ENCODE assay signal across 19 cellular contexts in genomic region chr19:17528610-17529009, GRCh38. TPM values are rescaled to one million over a fixed set of nuclear protein-coding genes. Genes with fewer than 3 reads are reported as not detected.
A peak's percentile ranks its signal among the peaks of the same experiment; 100 is the strongest.
DNase-seq lines count a peak whose midpoint lies in the region; ATAC-seq, FAIRE-seq and TF ChIP-seq lines count a peak whose summit lies in the region.
"Had no signal": no experiment of that assay in that cellular context is flagged by ENCODE, and none has a peak within 500 bp of the region (broad histone marks: within the 10 kb centered on the region; RNA-seq: fewer than 3 reads in every experiment).

No MANE protein-coding gene starts in this region.

- H3K27ac Mint-ChIP-seq in activated naive CD8-positive, alpha-beta T cell treated with anti-CD3 and anti-CD28 coated beads, Interleukin-2, amount 10 ng/mL, durations not matched to agents 7 days and 5 days, result peak overlapping the region; percentile 1
- H3K27ac Mint-ChIP-seq in activated naive CD8-positive, alpha-beta T cell treated with anti-CD3 and anti-CD28 coated beads, Interleukin-2, amount 50 U/mL, for 24 hours, result no peak overlapping the region

- WGBS in IMR-90 (ENCODE audit: extremely low coverage in 2 of 2, insufficient read length in 1 of 2), 2 experiments, result 100% methylated on average over 1 of the region's 3 CpGs; no CpG with 5 or more reads in 1 of the 2 experiments
- WGBS in K562 (ENCODE audit: insufficient coverage, low coverage, missing lambda C conversion rate), result 2% methylated on average over 3 of the region's 3 CpGs
- 85 to 100% (median 88%) methylated on average over 3 of the region's 3 CpGs for WGBS in spleen, 5 donors

- H4K20me1 ChIP-seq in IMR-90 (ENCODE audit: insufficient read depth, low read length) (no peaks in the 10 kb centered on the region), K562 (replicated peaks; ENCODE audit: control insufficient read depth, insufficient read depth, low read length) (no peaks in the 10 kb centered on the region)

- H3K56ac ChIP-seq in IMR-90 (ENCODE audit: extremely low read depth, insufficient read depth, low read length), result no peak overlapping the region

- H3K9me1 ChIP-seq in IMR-90 (ENCODE audit: insufficient read depth, low read length) (peaks cover 3% of the 10 kb centered on the region; the same call in 1 of the 2 replicates), K562 (ENCODE audit: control insufficient read depth, insufficient read depth, low read length) (no peaks in the 10 kb centered on the region)

- no peak overlapping the region for H2BK15ac ChIP-seq in IMR-90 (ENCODE audit: low read depth, low read length)

- peaks cover 3% of the 10 kb centered on the region for H3K36me3 Mint-ChIP-seq in activated naive CD8-positive, alpha-beta T cell treated with anti-CD3 and anti-CD28 coated beads, Interleukin-2, amount 10 ng/mL, durations not matched to agents 7 days and 5 days
- H3K36me3 Mint-ChIP-seq in activated naive CD8-positive, alpha-beta T cell treated with anti-CD3 and anti-CD28 coated beads, Interleukin-2, amount 50 U/mL, for 24 hours (ENCODE audit: low read depth), result no peaks in the 10 kb centered on the region

- no peak overlapping the region for H3K4me3 Mint-ChIP-seq in activated naive CD8-positive, alpha-beta T cell treated with anti-CD3 and anti-CD28 coated beads, Interleukin-2, amount 10 ng/mL, durations not matched to agents 7 days and 5 days
- H3K4me3 Mint-ChIP-seq in activated naive CD8-positive, alpha-beta T cell treated with anti-CD3 and anti-CD28 coated beads, Interleukin-2, amount 50 U/mL, for 24 hours, result no peak overlapping the region

- intact Hi-C loops in IMR-90 (cut with micrococcal nuclease) (no loop called here), K562 (cut with micrococcal nuclease) (no loop called here), spleen (cut with DNase I; ENCODE audit: low total_unique reads) (no loop called here)

- no peak overlapping the region for H3K4ac ChIP-seq in IMR-90 (ENCODE audit: low read depth, low read length)

- no peak overlapping the region for H3K23ac ChIP-seq in IMR-90 (ENCODE audit: low read depth, low read length)

- H2BK5ac ChIP-seq in IMR-90 (ENCODE audit: low read depth, low read length, poor library complexity, severe bottlenecking), result no peak overlapping the region

- H3K4me2 ChIP-seq in IMR-90 (ENCODE audit: low read depth, low read length) (no peak overlapping the region), K562 (ENCODE audit: insufficient read depth, low read length) (no peak overlapping the region)

- no peak overlapping the region for H4K8ac ChIP-seq in IMR-90 (ENCODE audit: low read depth in 2 of 2, low read length in 2 of 2)

- H3K4me3 ChIP-seq in IMR-90 (ENCODE audit: insufficient read depth, low read depth, low read length), result no peak overlapping the region
- no peak overlapping the region for H3K4me3 ChIP-seq in K562
- H3K4me3 ChIP-seq in spleen, result peak overlapping the region in 7 of 8 donors; percentile 41 to 80 (median 49)
- no peak overlapping the region for H3K4me3 ChIP-seq in BE2C (ENCODE audit: low read depth, low read length)

- H2AFZ ChIP-seq in IMR-90 (replicated peaks; ENCODE audit: low read length, poor library complexity) (no peak overlapping the region), K562 (ENCODE audit: low read depth, low read length) (no peak overlapping the region)

- no TSS peak for BruUV-seq in IMR-90 (replicated peaks; lab: Mats Ljungman, UMichigan)
- BruUV-seq in K562 (replicated peaks; lab: Mats Ljungman, UMichigan), result no TSS peak

- TF ChIP-seq RAD21 in IMR-90 (IDR thresholded peaks at IDR 0.05; ENCODE audit: low read length) (no peak), K562 (CRISPR knock-in tag; conservative IDR thresholded peaks at IDR 0.05 in 1 of 2, IDR thresholded peaks at IDR 0.05 in 1 of 2) (no peak)

- no peak overlapping the region for H2BK120ac ChIP-seq in IMR-90 (ENCODE audit: low read depth, low read length)

- H3K9me3 ChIP-seq in IMR-90 (ENCODE audit: control insufficient read depth, insufficient read depth, low read length), result peaks cover 14% of the 10 kb centered on the region
- H3K9me3 ChIP-seq in K562 (replicated peaks; ENCODE audit: control insufficient read depth, insufficient read depth, low read depth, low read length), result no peaks in the 10 kb centered on the region
- H3K9me3 ChIP-seq in spleen, result peaks cover 0 to 6% (median 3%) of the 10 kb centered on the region in 8 donors
- 0 out of 2 replicates have a peak, but pooled peaks cover 4% of the 10 kb centered on the region for H3K9me3 ChIP-seq in BE2C

- H3K79me1 ChIP-seq in IMR-90 (ENCODE audit: low read depth in 1 of 2, low read length in 2 of 2), result no peaks in the 10 kb centered on the region

- POLR2A ChIA-PET in activated naive CD8-positive, alpha-beta T cell treated with anti-CD3 and anti-CD28 coated beads, Interleukin-2, amount 10 ng/mL, durations not matched to agents 7 days and 5 days (lab: Charles Lee), result no interaction called here
- POLR2A ChIA-PET in IMR-90 (lab: Charles Lee; ENCODE audit: unreplicated experiment), result no interaction called here
- POLR2A ChIA-PET in K562 (lab: Yijun Ruan, JAX), result interaction anchor here (1.3 to 2.0 kb wide), 3 partner anchors 10 to 63 kb away, joined by 4 read pairs; no protein-coding TSS in a partner anchor

- in situ Hi-C loops in IMR-90 (cut with MboI; ENCODE audit: low sequenced_read_pairs) (no loop called here), K562 (cut with MboI) (no loop called here)

- no peak overlapping the region for H2AK5ac ChIP-seq in IMR-90 (ENCODE audit: low read depth, low read length)

- TF ChIP-seq POLR2A in IMR-90 (IDR thresholded peaks at IDR 0.05; ENCODE audit: low read depth, low read length) (no peak), K562 (conservative IDR thresholded peaks at IDR 0.05) (no peak), spleen (IDR thresholded peaks at IDR 0.05) (no peak)

- H4K5ac ChIP-seq in IMR-90 (ENCODE audit: low read depth, low read length), result no peak overlapping the region

- H3K27ac ChIP-seq in IMR-90 (ENCODE audit: insufficient read depth, low read length) (no peak overlapping the region), K562 (ENCODE audit: extremely low read depth, low read depth, low read length) (no peak overlapping the region), spleen (peak overlapping the region in 4 of 8 donors; percentile 10 to 93 (median 84))
- H3K27ac ChIP-seq: C4-2B had no signal

- dilution Hi-C loops in IMR-90 (cut with HindIII; ENCODE audit: low sequenced_read_pairs, unreplicated experiment), result no loop called here

- H3K4me1 ChIP-seq in IMR-90 (ENCODE audit: control insufficient read depth, insufficient read depth, low read length), result peaks cover 2% of the 10 kb centered on the region; the same call in 1 of the 2 replicates
- peaks cover 0 to 21% of the 10 kb centered on the region in 2 experiments; a peak in 3 of 5 replicates for H3K4me1 ChIP-seq in K562 (replicated peaks in 1 of 2; ENCODE audit: control insufficient read depth in 2 of 2, insufficient read depth in 2 of 2, low read length in 2 of 2)
- H3K4me1 ChIP-seq in spleen, result peaks cover 5 to 76% (median 48%) of the 10 kb centered on the region in 6 donors
- H3K4me1 ChIP-seq in BE2C, result no peaks in the 10 kb centered on the region; the same call in 1 of the 2 replicates

- ATAC-seq in activated naive CD8-positive, alpha-beta T cell treated with anti-CD3 and anti-CD28 coated beads, Interleukin-2, amount 10 ng/mL, durations not matched to agents 7 days and 5 days (ENCODE audit: low read depth), result no peak
- ATAC-seq in activated naive CD8-positive, alpha-beta T cell treated with anti-CD3 and anti-CD28 coated beads, Interleukin-2, amount 50 U/mL, for 24 hours, result no peak
- ATAC-seq in IMR-90 (ENCODE audit: low read depth), result no peak
- ATAC-seq in K562, result no peak
- ATAC-seq in HG02588 (IDR thresholded peaks at IDR 0.05; ENCODE audit: unreplicated experiment), result no peak

- H3K36me3 ChIP-seq in IMR-90 (ENCODE audit: control insufficient read depth, insufficient read depth, low read length) (no peaks in the 10 kb centered on the region), K562 (ENCODE audit: control insufficient read depth, insufficient read depth, low read length) (no peaks in the 10 kb centered on the region), spleen (peaks cover 0 to 25% (median 6%) of the 10 kb centered on the region in 6 donors), BE2C (no peaks in the 10 kb centered on the region)
- H3K36me3 ChIP-seq: Peyer's patch had no signal

- H3K9ac ChIP-seq in IMR-90 (ENCODE audit: low read depth, low read length) (no peak overlapping the region), K562 (ENCODE audit: insufficient read depth in 1 of 2, low read depth in 2 of 2, low read length in 2 of 2) (no peak overlapping the region)

- no peak for FAIRE-seq in K562 (lab: Jason Lieb, UNC)
- FAIRE-seq: H54 had no signal

- no peaks in the 10 kb centered on the region for H3K27me3 Mint-ChIP-seq in activated naive CD8-positive, alpha-beta T cell treated with anti-CD3 and anti-CD28 coated beads, Interleukin-2, amount 10 ng/mL, durations not matched to agents 7 days and 5 days
- H3K27me3 Mint-ChIP-seq in activated naive CD8-positive, alpha-beta T cell treated with anti-CD3 and anti-CD28 coated beads, Interleukin-2, amount 50 U/mL, for 24 hours, result no peaks in the 10 kb centered on the region

- peaks cover 3% of the 10 kb centered on the region for H3K9me3 Mint-ChIP-seq in activated naive CD8-positive, alpha-beta T cell treated with anti-CD3 and anti-CD28 coated beads, Interleukin-2, amount 10 ng/mL, durations not matched to agents 7 days and 5 days
- H3K9me3 Mint-ChIP-seq in activated naive CD8-positive, alpha-beta T cell treated with anti-CD3 and anti-CD28 coated beads, Interleukin-2, amount 50 U/mL, for 24 hours, result peaks cover 5% of the 10 kb centered on the region

- no peak overlapping the region for H3K14ac ChIP-seq in IMR-90 (replicated peaks; ENCODE audit: low read depth, low read length)

- no peak for TF ChIP-seq CTCF in IMR-90 (conservative IDR thresholded peaks at IDR 0.05; ENCODE audit: low read depth, low read length)
- TF ChIP-seq CTCF in K562 (IDR thresholded peaks at IDR 0.05 in 2 of 3, conservative IDR thresholded peaks at IDR 0.05 in 1 of 3; ENCODE audit: insufficient read depth in 2 of 3, low read depth in 1 of 3, low read length in 3 of 3), result no peak
- TF ChIP-seq CTCF in spleen (IDR thresholded peaks at IDR 0.05 in 8 of 11, conservative IDR thresholded peaks at IDR 0.05 in 3 of 11), result no peak
- TF ChIP-seq CTCF in BE2C (IDR thresholded peaks at IDR 0.05; ENCODE audit: low read depth, low read length), result no peak

- TF ChIP-seq EP300 in K562 (IDR thresholded peaks at IDR 0.05; ENCODE audit: low read length), result no peak

- H3K4me1 Mint-ChIP-seq in activated naive CD8-positive, alpha-beta T cell treated with anti-CD3 and anti-CD28 coated beads, Interleukin-2, amount 10 ng/mL, durations not matched to agents 7 days and 5 days, result peaks cover 10% of the 10 kb centered on the region
- H3K4me1 Mint-ChIP-seq in activated naive CD8-positive, alpha-beta T cell treated with anti-CD3 and anti-CD28 coated beads, Interleukin-2, amount 50 U/mL, for 24 hours, result peaks cover 36% of the 10 kb centered on the region

- no peak for DNase-seq in activated naive CD8-positive, alpha-beta T cell treated with anti-CD3 and anti-CD28 coated beads, Interleukin-2, amount 10 ng/mL, durations not matched to agents 7 days and 5 days
- DNase-seq in activated naive CD8-positive, alpha-beta T cell treated with anti-CD3 and anti-CD28 coated beads, Interleukin-2, amount 50 U/mL, for 24 hours, result no peak
- no peak for DNase-seq in IMR-90
- no peak for DNase-seq in K562 (ENCODE audit: extremely low read depth in 1 of 4, low spot score in 3 of 4)
- no peak for DNase-seq in spleen
- no peak for DNase-seq in stimulated activated CD4-positive, alpha-beta T cell treated with anti-CD3 and anti-CD28 coated beads, Interleukin-12 subunit alpha, Interleukin-12 subunit beta, amount 100 ng/mL, for 4 hours
- DNase-seq in BE2C, result no peak
- DNase-seq: GF-D8, Kasumi-1, MM.1S, NCI-H1092 treated with DMSO at 0.1 percent for 48 hours, NCI-H1694, NCI-H510A treated with DMSO at 0.1 percent for 48 hours, NCI-H82, Peyer's patch, SHP77 had no signal

- peaks cover 4% of the 10 kb centered on the region; the same call in 1 of the 2 replicates for H3K27me3 ChIP-seq in IMR-90 (ENCODE audit: control insufficient read depth, insufficient read depth, low read length)
- H3K27me3 ChIP-seq in K562 (ENCODE audit: control insufficient read depth in 2 of 2, insufficient read depth in 2 of 2, low read length in 2 of 2), result peaks cover 0 to 11% of the 10 kb centered on the region in 2 experiments; a peak in 1 of 5 replicates
- peaks cover 0 to 17% (median 0%) of the 10 kb centered on the region in 7 donors for H3K27me3 ChIP-seq in spleen (replicated peaks in 1 of 7)
- no peaks in the 10 kb centered on the region for H3K27me3 ChIP-seq in BE2C
- H3K27me3 ChIP-seq: Peyer's patch had no signal

- no peak overlapping the region for H4K91ac ChIP-seq in IMR-90 (ENCODE audit: insufficient read depth, low read depth, low read length)

- no peaks in the 10 kb centered on the region for H3K79me2 ChIP-seq in K562 (ENCODE audit: control insufficient read depth, insufficient read depth, low read length)

- peak overlapping the region; percentile 55 for H2AK9ac ChIP-seq in IMR-90 (replicated peaks; ENCODE audit: low read depth, low read length, poor library complexity)

- no peak overlapping the region for H2BK20ac ChIP-seq in IMR-90 (ENCODE audit: low read depth, low read length)

- H3K18ac ChIP-seq in IMR-90 (ENCODE audit: low read depth, low read length), result no peak overlapping the region

- CTCF ChIA-PET in IMR-90 (lab: Yijun Ruan, JAX), result interaction anchor here (0.6 kb wide), 1 partner anchor 8 kb away, joined by 4 read pairs; no protein-coding TSS in a partner anchor
- CTCF ChIA-PET in K562 (lab: Yijun Ruan, JAX; ENCODE audit: low intra/inter-chr PET ratio), result no interaction called here

RNA-seq across cellular contexts. Expression of gene PGLS, which starts 17.2 kb away (rescaled TPM):
- 10 to 100 TPM; 85.4 to 90.3 TPM for total RNA-seq in activated naive CD8-positive, alpha-beta T cell treated with anti-CD3 and anti-CD28 coated beads, Interleukin-2, amount 10 ng/mL, durations not matched to agents 7 days and 5 days
- total RNA-seq in IMR-90 (2012; rRNA removed) (33.9 and 37.2 TPM in 2 replicates), K562 (2014; rRNA removed) (38.1 and 42.4 TPM in 2 replicates), K562 (2014; rRNA removed; fragmentation: Illumina TruSeq; extraction: Trizol) (5.7 and 10.9 TPM in 2 replicates), K562 (2015; rRNA removed; fragmentation: Illumina TruSeq; extraction: Trizol) (27.7 and 31.0 TPM in 2 replicates), K562 (2021) (61.1 and 65.5 TPM in 2 replicates), spleen (100 to 1,000 TPM in 2 of 7 donors, 10 to 100 TPM in 5; 70.6 to 111 (median 83.7) TPM)
- polyA plus RNA-seq in IMR-90 (2012; rRNA removed) (74.3 and 92.0 TPM in 2 replicates), K562 (2011; rRNA removed) (21.2 and 39.4 TPM in 2 replicates), K562 (2014; fragmentation: Illumina TruSeq; extraction: Trizol) (23.7 and 27.1 TPM in 2 replicates), K562 (2014; fragmentation: Nextera tagmentation; extraction: Ambion mirVana) (1 to 10 TPM in 1 of 2 experiments, under 1 TPM in 1; 0.79 to 1.1 TPM), K562 (2014; rRNA removed) (51.7 and 52.6 TPM in 2 replicates), spleen (100 to 1,000 TPM in 2 of 3 donors, 10 to 100 TPM in 1; 94.8 to 118 (median 109) TPM)
- polyA plus RNA-seq in IMR-90 (2012; cell fraction: cytosol; rRNA removed), result 161 and 165 TPM in 2 replicates
- 71.3 and 138 TPM in 2 replicates for polyA plus RNA-seq in IMR-90 (2012; cell fraction: nucleus; rRNA removed; ENCODE audit: low replicate concordance)
- total RNA-seq in K562 (2011; cell fraction: chromatin; rRNA removed; ENCODE audit: low replicate concordance), result 25.8 and 59.8 TPM in 2 replicates
- 50.9 and 57.9 TPM in 2 replicates for total RNA-seq in K562 (2011; cell fraction: nucleolus; rRNA removed)
- 34.4 and 35.8 TPM in 2 replicates for total RNA-seq in K562 (2011; cell fraction: nucleoplasm; rRNA removed)
- polyA plus RNA-seq in K562 (2011; cell fraction: cytosol; rRNA removed), result 57.8 and 119 TPM in 2 replicates
- polyA plus RNA-seq in K562 (2011; cell fraction: nucleus; rRNA removed), result 39.0 and 56.0 TPM in 2 replicates
- polyA plus RNA-seq in K562 (2012), result 40.4 and 112 TPM in 2 replicates
- 13.2 and 17.5 TPM in 2 replicates for polyA minus RNA-seq in K562 (2011; rRNA and poly(A)+ RNA removed)
- polyA minus RNA-seq in K562 (2011; cell fraction: cytosol; rRNA and poly(A)+ RNA removed), result 28.4 and 35.0 TPM in 2 replicates
- 23.0 and 27.4 TPM in 2 replicates for polyA minus RNA-seq in K562 (2011; cell fraction: nucleus; rRNA and poly(A)+ RNA removed)
- polyA plus RNA-seq in BE2C (2012; ENCODE audit: insufficient read depth, insufficient read length, low read depth), result 9.4 TPM

RNA-seq across cellular contexts. Expression of gene COLGALT1, which starts 26.8 kb away (rescaled TPM):
- total RNA-seq in activated naive CD8-positive, alpha-beta T cell treated with anti-CD3 and anti-CD28 coated beads, Interleukin-2, amount 10 ng/mL, durations not matched to agents 7 days and 5 days, result 10 to 100 TPM; 63.3 to 68.4 TPM
- total RNA-seq in IMR-90 (2012; rRNA removed), result 74.2 and 77.1 TPM in 2 replicates
- 117 and 124 TPM in 2 replicates for polyA plus RNA-seq in IMR-90 (2012; rRNA removed)
- 127 and 204 TPM in 2 replicates for polyA plus RNA-seq in IMR-90 (2012; cell fraction: cytosol; rRNA removed)
- 103 and 152 TPM in 2 replicates for polyA plus RNA-seq in IMR-90 (2012; cell fraction: nucleus; rRNA removed; ENCODE audit: low replicate concordance)
- 106 and 273 TPM in 2 replicates for total RNA-seq in K562 (2011; cell fraction: chromatin; rRNA removed; ENCODE audit: low replicate concordance)
- 296 and 314 TPM in 2 replicates for total RNA-seq in K562 (2011; cell fraction: nucleolus; rRNA removed)
- 215 and 219 TPM in 2 replicates for total RNA-seq in K562 (2011; cell fraction: nucleoplasm; rRNA removed)
- total RNA-seq in K562 (2014; rRNA removed), result 82.6 and 90.5 TPM in 2 replicates
- total RNA-seq in K562 (2014; rRNA removed; fragmentation: Illumina TruSeq; extraction: Trizol), result 35.5 and 50.0 TPM in 2 replicates
- 64.3 and 64.8 TPM in 2 replicates for total RNA-seq in K562 (2015; rRNA removed; fragmentation: Illumina TruSeq; extraction: Trizol)
- total RNA-seq in K562 (2021), result 119 TPM in 2 replicates
- polyA plus RNA-seq in K562 (2011; rRNA removed), result 114 and 144 TPM in 2 replicates
- polyA plus RNA-seq in K562 (2011; cell fraction: cytosol; rRNA removed), result 128 and 182 TPM in 2 replicates
- 207 and 344 TPM in 2 replicates for polyA plus RNA-seq in K562 (2011; cell fraction: nucleus; rRNA removed)
- 78.2 and 109 TPM in 2 replicates for polyA plus RNA-seq in K562 (2012)
- 84.8 and 97.0 TPM in 2 replicates for polyA plus RNA-seq in K562 (2014; fragmentation: Illumina TruSeq; extraction: Trizol)
- 10 to 100 TPM in 1 of 2 experiments, 1 to 10 TPM in 1; 4.9 to 18.1 TPM for polyA plus RNA-seq in K562 (2014; fragmentation: Nextera tagmentation; extraction: Ambion mirVana)
- 86.0 and 87.5 TPM in 2 replicates for polyA plus RNA-seq in K562 (2014; rRNA removed)
- 78.1 and 108 TPM in 2 replicates for polyA minus RNA-seq in K562 (2011; rRNA and poly(A)+ RNA removed)
- 89.7 and 127 TPM in 2 replicates for polyA minus RNA-seq in K562 (2011; cell fraction: cytosol; rRNA and poly(A)+ RNA removed)
- 32.6 and 43.8 TPM in 2 replicates for polyA minus RNA-seq in K562 (2011; cell fraction: nucleus; rRNA and poly(A)+ RNA removed)
- total RNA-seq in spleen, result 100 to 1,000 TPM in 4 of 7 donors, 10 to 100 TPM in 3; 89.4 to 146 (median 116) TPM
- 10 to 100 TPM; 52.4 to 86.4 (median 83.1) TPM for polyA plus RNA-seq in spleen
- 86.8 TPM for polyA plus RNA-seq in BE2C (2012; ENCODE audit: insufficient read depth, insufficient read length, low read depth)

RNA-seq across cellular contexts. Expression of gene SLC27A1, which starts 58.3 kb away (rescaled TPM):
- total RNA-seq in activated naive CD8-positive, alpha-beta T cell treated with anti-CD3 and anti-CD28 coated beads, Interleukin-2, amount 10 ng/mL, durations not matched to agents 7 days and 5 days, result 1 to 10 TPM; 8.4 to 9.8 TPM
- total RNA-seq in IMR-90 (2012; rRNA removed) (4.8 and 5.6 TPM in 2 replicates), K562 (2014; rRNA removed) (1.9 and 2.8 TPM in 2 replicates), K562 (2014; rRNA removed; fragmentation: Illumina TruSeq; extraction: Trizol) (0.38 and 0.44 TPM in 2 replicates), K562 (2015; rRNA removed; fragmentation: Illumina TruSeq; extraction: Trizol) (0.79 and 1.0 TPM in 2 replicates), K562 (2021) (1.6 and 2.0 TPM in 2 replicates), spleen (10 to 100 TPM; 11.3 to 23.3 (median 18.6) TPM)
- polyA plus RNA-seq in IMR-90 (2012; rRNA removed) (12.9 and 15.6 TPM in 2 replicates), K562 (2011; rRNA removed) (1.4 and 1.7 TPM in 2 replicates), K562 (2014; fragmentation: Illumina TruSeq; extraction: Trizol) (1.1 and 1.3 TPM in 2 replicates), K562 (2014; fragmentation: Nextera tagmentation; extraction: Ambion mirVana) (under 1 TPM; 0.06 to 0.10 TPM), K562 (2014; rRNA removed) (2.0 and 3.0 TPM in 2 replicates), spleen (10 to 100 TPM in 1 of 3 donors, 1 to 10 TPM in 2; 4.8 to 14.7 (median 9.3) TPM)
- 11.1 and 18.4 TPM in 2 replicates for polyA plus RNA-seq in IMR-90 (2012; cell fraction: cytosol; rRNA removed)
- 37.7 and 82.2 TPM in 2 replicates for polyA plus RNA-seq in IMR-90 (2012; cell fraction: nucleus; rRNA removed; ENCODE audit: low replicate concordance)
- 4.5 and 13.1 TPM in 2 replicates for total RNA-seq in K562 (2011; cell fraction: chromatin; rRNA removed; ENCODE audit: low replicate concordance)
- 8.3 and 9.1 TPM in 2 replicates for total RNA-seq in K562 (2011; cell fraction: nucleolus; rRNA removed)
- total RNA-seq in K562 (2011; cell fraction: nucleoplasm; rRNA removed), result 5.7 and 7.9 TPM in 2 replicates
- 1.8 and 3.5 TPM in 2 replicates for polyA plus RNA-seq in K562 (2011; cell fraction: cytosol; rRNA removed)
- 7.2 and 8.8 TPM in 2 replicates for polyA plus RNA-seq in K562 (2011; cell fraction: nucleus; rRNA removed)
- 1.8 and 4.7 TPM in 2 replicates for polyA plus RNA-seq in K562 (2012)
- polyA minus RNA-seq in K562 (2011; rRNA and poly(A)+ RNA removed), result 0.81 and 0.84 TPM in 2 replicates
- 2.1 and 3.7 TPM in 2 replicates for polyA minus RNA-seq in K562 (2011; cell fraction: cytosol; rRNA and poly(A)+ RNA removed)
- polyA minus RNA-seq in K562 (2011; cell fraction: nucleus; rRNA and poly(A)+ RNA removed), result 1.8 and 1.9 TPM in 2 replicates
- 4.7 TPM for polyA plus RNA-seq in BE2C (2012; ENCODE audit: insufficient read depth, insufficient read length, low read depth)

Comparison
In these comparisons a context has a peak if more than half of its experiments do, and no peak if none do; other contexts are left out.
1. H3K4me3 ChIP-seq: peak in spleen (7 of 8); none in IMR-90 (single experiment), K562 (single experiment) and BE2C (single experiment).